22 cellular contexts compared by ENCODE assay signal in genomic region chr10:3719024-3719843, GRCh38.
"Had no signal": no experiment of that assay in that cellular context is flagged by ENCODE, and none has a peak within 500 bp of the region (broad histone marks: within the 10 kb centered on the region; RNA-seq: fewer than 3 reads in every experiment).

No MANE protein-coding gene starts in this region.

- H3K36me3 Mint-ChIP-seq: naive B cell had no signal

- H3K27ac Mint-ChIP-seq: activated B cell treated with CpG ODN at 0.5 μM for 24 hours; activated CD8-positive, alpha-beta T cell treated with anti-CD3 and anti-CD28 coated beads, Interleukin-2, amount 10 ng/mL, durations not matched to agents 7 days and 5 days; T-helper 2 cell treated with Interferon-gamma antibody and Interleukin-4, amounts not matched to agents 5 μg/mL and 100 μg/mL, for 36 hours had no signal

- H3K4me3 ChIP-seq: lower lobe of right lung, right atrium auricular region, skin epidermis, stomach, testis, upper lobe of right lung had no signal

- H3K27me3 ChIP-seq: right atrium auricular region, stomach, testis, upper lobe of right lung had no signal

- H3K9me3 ChIP-seq: lower lobe of right lung, right atrium auricular region, stomach, testis, upper lobe of right lung had no signal

- DNase-seq: activated B cell treated with CpG ODN at 0.5 μM for 24 hours; activated CD4-positive, alpha-beta T cell treated with anti-CD3 and anti-CD28 coated beads for 48 hours; activated CD8-positive, alpha-beta memory T cell treated with anti-CD3 and anti-CD28 coated beads, Interleukin-2, amount 50 U/mL, for 4 hours; activated CD8-positive, alpha-beta T cell treated with anti-CD3 and anti-CD28 coated beads, Interleukin-2, amount 10 ng/mL, durations not matched to agents 7 days and 5 days; activated gamma-delta T cell; activated T-cell treated with anti-CD3 and anti-CD28 coated beads, Interleukin-2, amount 50 U/mL, for 48 hours; anterior cingulate cortex; cerebellar nuclear complex; dermis blood vessel endothelial cell; glutamatergic neuron; left cardiac atrium; lower lobe of right lung; midbrain; naive B cell; stimulated activated CD4-positive, alpha-beta T cell treated with anti-CD3 and anti-CD28 coated beads, Interleukin-4, amount 100 ng/mL, for 4 hours; stimulated activated CD8-positive, alpha-beta memory T cell treated with anti-CD3 and anti-CD28 coated beads, Interleukin-4, amount 100 ng/mL, for 48 hours; stomach; testis; upper lobe of right lung had no signal

- H3K4me3 Mint-ChIP-seq: activated B cell treated with CpG ODN at 0.5 μM for 24 hours; activated CD8-positive, alpha-beta T cell treated with anti-CD3 and anti-CD28 coated beads, Interleukin-2, amount 10 ng/mL, durations not matched to agents 7 days and 5 days; naive B cell; T-helper 2 cell treated with Interferon-gamma antibody and Interleukin-4, amounts not matched to agents 5 μg/mL and 100 μg/mL, for 36 hours had no signal

- H3K27ac ChIP-seq: testis had no signal

- H3K27me3 Mint-ChIP-seq: activated B cell treated with CpG ODN at 0.5 μM for 24 hours had no signal

- H3K9me3 Mint-ChIP-seq: activated B cell treated with CpG ODN at 0.5 μM for 24 hours; T-helper 2 cell treated with Interferon-gamma antibody and Interleukin-4, amounts not matched to agents 5 μg/mL and 100 μg/mL, for 36 hours had no signal

- H3K36me3 ChIP-seq: lower lobe of right lung, right atrium auricular region, stomach, upper lobe of right lung had no signal

- H3K4me1 ChIP-seq: right atrium auricular region, stomach, testis, upper lobe of right lung had no signal

- ATAC-seq: activated CD8-positive, alpha-beta T cell treated with anti-CD3 and anti-CD28 coated beads, Interleukin-2, amount 10 ng/mL, durations not matched to agents 7 days and 5 days; upper lobe of right lung had no signal
